In genomic region chr2:95329891-95330822, GRCh38 we compare ENCODE assay signal across 15 cellular contexts. TPM values are rescaled to one million over a fixed set of nuclear protein-coding genes. Genes with fewer than 3 reads are reported as not detected.
DNase-seq lines count a peak whose midpoint lies in the region; ATAC-seq and TF ChIP-seq lines count a peak whose summit lies in the region.
"Had no signal": no experiment of that assay in that cellular context is flagged by ENCODE, and none has a peak within 500 bp of the region (broad histone marks: within the 10 kb centered on the region; RNA-seq: fewer than 3 reads in every experiment).

No MANE protein-coding gene starts in this region.

- H3K4me3 ChIP-seq in endodermal cell (ENCODE audit: low read length) (no peak overlapping the region), tibial nerve (no peak overlapping the region)
- H3K4me3 ChIP-seq: uterus had no signal

- H3K4me1 ChIP-seq in endodermal cell (ENCODE audit: control insufficient read depth, insufficient read depth, low read length) (no peaks in the 10 kb centered on the region), tibial nerve (no peaks in the 10 kb centered on the region)
- H3K4me1 ChIP-seq: uterus had no signal

- no peaks in the 10 kb centered on the region for H3K9me3 Mint-ChIP-seq in endodermal cell
- H3K9me3 Mint-ChIP-seq in nephron, result no peaks in the 10 kb centered on the region
- H3K9me3 Mint-ChIP-seq: T-cell had no signal

- TF ChIP-seq POLR2A in tibial nerve (IDR thresholded peaks at IDR 0.05), result no peak

- no peak for TF ChIP-seq EP300 in tibial nerve (IDR thresholded peaks at IDR 0.05)

- 60 to 87% methylated on average over 2 to 23 of the region's 23 CpGs for WGBS in endodermal cell (ENCODE audit: insufficient coverage in 1 of 2, insufficient read length in 1 of 2), 2 experiments
- WGBS in tibial nerve, 2 donors, result 61 to 74% methylated on average over 17 to 23 of the region's 23 CpGs

- H3K4me3 Mint-ChIP-seq in endodermal cell (no peak overlapping the region), nephron (no peak overlapping the region)
- H3K4me3 Mint-ChIP-seq: activated naive CD8-positive, alpha-beta T cell; T-cell had no signal

- H3K27ac Mint-ChIP-seq in endodermal cell (peak overlapping the region; percentile 50), nephron (peak overlapping the region in 2 of 3 experiments; percentile 6)
- H3K27ac Mint-ChIP-seq: activated naive CD8-positive, alpha-beta T cell; T-cell had no signal

- H3K36me3 ChIP-seq in endodermal cell (ENCODE audit: control insufficient read depth, insufficient read depth, low read length) (no peaks in the 10 kb centered on the region), tibial nerve (no peaks in the 10 kb centered on the region)
- H3K36me3 ChIP-seq: uterus had no signal

- no peaks in the 10 kb centered on the region for H3K36me3 Mint-ChIP-seq in endodermal cell (ENCODE audit: low read depth)
- no peaks in the 10 kb centered on the region for H3K36me3 Mint-ChIP-seq in nephron (ENCODE audit: low read depth)
- H3K36me3 Mint-ChIP-seq: activated naive CD8-positive, alpha-beta T cell; T-cell had no signal

- DNase-seq in ELR (ENCODE audit: low read depth), result peak; percentile 30
- DNase-seq in NCI-H460 (ENCODE audit: extremely low read depth, low read depth), result peak; percentile 94
- DNase-seq in endodermal cell, result no peak
- no peak for DNase-seq in NCI-H524 (lab: John Stamatoyannopoulos, UW)
- no peak for DNase-seq in tibial nerve (ENCODE audit: low spot score in 2 of 2)
- DNase-seq: activated CD4-positive, alpha-beta T cell treated with anti-CD3 and anti-CD28 coated beads for 1 hour; GOT3; stimulated activated CD4-positive, alpha-beta T cell treated with anti-CD3 and anti-CD28 coated beads, Interleukin-2, amount 100 ng/mL, for 24 hours; T-cell; uterus had no signal

- H3K27me3 ChIP-seq in endodermal cell (ENCODE audit: control insufficient read depth, insufficient read depth, low read length, poor library complexity, severe bottlenecking) (no peaks in the 10 kb centered on the region), tibial nerve (no peaks in the 10 kb centered on the region)
- H3K27me3 ChIP-seq: uterus had no signal

- H3K9me3 ChIP-seq in endodermal cell (ENCODE audit: control insufficient read depth, low read length) (peaks cover 3% of the 10 kb centered on the region), tibial nerve (no peaks in the 10 kb centered on the region)
- H3K9me3 ChIP-seq: uterus had no signal

- no peak overlapping the region for H3K9ac ChIP-seq in endodermal cell (ENCODE audit: extremely low read depth, low read length, poor library complexity, severe bottlenecking)

- ATAC-seq in HG03378 (IDR thresholded peaks at IDR 0.05; ENCODE audit: unreplicated experiment), result no peak
- ATAC-seq in GM21447 (IDR thresholded peaks at IDR 0.05; ENCODE audit: unreplicated experiment), result no peak
- ATAC-seq: T-cell had no signal

- H3K27me3 Mint-ChIP-seq in endodermal cell (ENCODE audit: insufficient read depth), result peaks cover 5% of the 10 kb centered on the region
- H3K27me3 Mint-ChIP-seq in nephron (ENCODE audit: low read depth), result peaks cover 8% of the 10 kb centered on the region
- H3K27me3 Mint-ChIP-seq: activated naive CD8-positive, alpha-beta T cell; T-cell had no signal

- H3K27ac ChIP-seq in endodermal cell (ENCODE audit: low read depth, low read length) (no peak overlapping the region), tibial nerve (no peak overlapping the region)
- H3K27ac ChIP-seq: uterus had no signal

- no peaks in the 10 kb centered on the region for H3K4me1 Mint-ChIP-seq in endodermal cell
- H3K4me1 Mint-ChIP-seq in nephron, result peaks cover 18% of the 10 kb centered on the region
- H3K4me1 Mint-ChIP-seq: T-cell had no signal

- no peak for TF ChIP-seq CTCF in endodermal cell (conservative IDR thresholded peaks at IDR 0.05)
- TF ChIP-seq CTCF in nephron (IDR thresholded peaks at IDR 0.05; ENCODE audit: unreplicated experiment in 3 of 3), result no peak
- TF ChIP-seq CTCF in tibial nerve (IDR thresholded peaks at IDR 0.05), result no peak

RNA-seq across cellular contexts. Expression of gene KCNIP3, which starts 33.0 kb away (rescaled TPM):
- 3.8 and 4.5 TPM in 2 replicates for total RNA-seq in NCI-H460 (2014; rRNA removed; shearing (Covaris generic))
- polyA plus RNA-seq in NCI-H460 (2014; cell fraction: nucleus; rRNA removed), result 15.0 and 18.6 TPM in 2 replicates
- 1 to 10 TPM in 1 of 2 donors, under 1 TPM in 1; 0.26 to 1.3 TPM for total RNA-seq in endodermal cell
- 5.0 TPM for polyA plus RNA-seq in endodermal cell (2013, experiment 1 of 2)
- 4.1 TPM for polyA plus RNA-seq in endodermal cell (2013, experiment 2 of 2)
- total RNA-seq in tibial nerve, result 10 to 100 TPM; 35.1 to 90.8 (median 50.2) TPM
- total RNA-seq: G401, T-cell had no signal

RNA-seq across cellular contexts. Expression of gene PROM2, which starts 55.9 kb away (rescaled TPM):
- total RNA-seq in NCI-H460 (2014; rRNA removed; shearing (Covaris generic)), result 0.06 and 0.15 TPM in 2 replicates
- 0.26 and 0.31 TPM in 2 replicates for polyA plus RNA-seq in NCI-H460 (2014; cell fraction: nucleus; rRNA removed)
- total RNA-seq in endodermal cell (1 to 10 TPM; 2.2 to 2.3 TPM), tibial nerve (10 to 100 TPM in 1 of 4 donors, 1 to 10 TPM in 3; 2.2 to 12.3 (median 5.3) TPM)
- polyA plus RNA-seq in endodermal cell (2013, experiment 1 of 2), result 2.1 TPM
- polyA plus RNA-seq in endodermal cell (2013, experiment 2 of 2), result 1.3 TPM

Comparison
In these comparisons a context has a peak if more than half of its experiments do, and no peak if none do; other contexts are left out.
1. DNase-seq: peak in ELR (single experiment) and NCI-H460 (single experiment); none in endodermal cell (single experiment), NCI-H524 (0 of 2) and tibial nerve (0 of 2).